ENCODE assay signal across 13 cellular contexts in genomic region chr20:46108435-46108841, GRCh38. TPM values are rescaled to one million over a fixed set of nuclear protein-coding genes. Genes with fewer than 3 reads are reported as not detected.
A peak's percentile ranks its signal among the peaks of the same experiment; 100 is the strongest.
DNase-seq lines count a peak whose midpoint lies in the region; ATAC-seq, FAIRE-seq and TF ChIP-seq lines count a peak whose summit lies in the region.
"Had no signal": no experiment of that assay in that cellular context is flagged by ENCODE, and none has a peak within 500 bp of the region (broad histone marks: within the 10 kb centered on the region; RNA-seq: fewer than 3 reads in every experiment).

No MANE protein-coding gene starts in this region.

- no peak overlapping the region for H2AFZ ChIP-seq in HepG2 (ENCODE audit: low read length)

- peaks cover 15% of the 10 kb centered on the region for H3K27me3 Mint-ChIP-seq in dendritic cell treated with granulocyte-macrophage colony-stimulating factor and Interleukin-4, amounts not matched to agents 40 ng/mL and 50 ng/mL, for 4 days

- no peak for DNase-seq in GM18507 (ENCODE audit: extremely low spot score, insufficient read length, low read depth)
- DNase-seq in HepG2 (ENCODE audit: low spot score) = no peak
- DNase-seq in DMS53 treated with DMSO at 0.1 percent for 48 hours (lab: John Stamatoyannopoulos, UW; ENCODE audit: unreplicated experiment) = no peak
- no peak for DNase-seq in stimulated activated CD8-positive, alpha-beta memory T cell treated with anti-CD3 and anti-CD28 coated beads, Interleukin-4, amount 100 ng/mL, for 48 hours
- no peak for DNase-seq in activated effector memory CD4-positive, alpha-beta T cell treated with anti-CD3 and anti-CD28 coated beads, Interleukin-2, amount 50 U/mL, for 16 hours
- DNase-seq: activated T-cell treated with anti-CD3 and anti-CD28 coated beads, Interleukin-2, amount 50 U/mL, for 1 hour; Calu3; kidney; Right ventricle myocardium superior; sigmoid colon had no signal

- H3K4me3 Mint-ChIP-seq in dendritic cell treated with granulocyte-macrophage colony-stimulating factor and Interleukin-4, amounts not matched to agents 40 ng/mL and 50 ng/mL, for 4 days = peak overlapping the region; percentile 8

- no peaks in the 10 kb centered on the region for H3K9me3 ChIP-seq in HepG2 (ENCODE audit: low read length)
- H3K9me3 ChIP-seq: sigmoid colon had no signal

- H3K36me3 ChIP-seq in HepG2 (replicated peaks in 1 of 2; ENCODE audit: control insufficient read depth in 1 of 2, insufficient read depth in 2 of 2, low read length in 2 of 2) = no peaks in the 10 kb centered on the region
- H3K36me3 ChIP-seq: sigmoid colon had no signal

- TF ChIP-seq RAD21 in HepG2 (CRISPR knock-in tag; IDR thresholded peaks at IDR 0.05) = no peak

- H3K79me2 ChIP-seq in HepG2 (ENCODE audit: insufficient read depth, low read length) = no peaks in the 10 kb centered on the region

- TF ChIP-seq POLR2A in HepG2 (IDR thresholded peaks at IDR 0.05; ENCODE audit: insufficient read depth in 1 of 2, low read depth in 2 of 2, low read length in 2 of 2) = no peak

- CTCF ChIA-PET in HepG2 (lab: Yijun Ruan, JAX; ENCODE audit: low intra/inter-chr PET ratio, low total read pairs) = no interaction called here

- peaks cover 7 to 41% of the 10 kb centered on the region in 2 experiments; a peak in 4 of 5 replicates for H3K27me3 ChIP-seq in HepG2 (ENCODE audit: control insufficient read depth in 1 of 2, insufficient read depth in 2 of 2, low read length in 2 of 2)

- H3K9me3 Mint-ChIP-seq in dendritic cell treated with granulocyte-macrophage colony-stimulating factor and Interleukin-4, amounts not matched to agents 40 ng/mL and 50 ng/mL, for 4 days = no peaks in the 10 kb centered on the region

- TF ChIP-seq CTCF in HepG2 (CRISPR knock-in tag; IDR thresholded peaks at IDR 0.05) = no peak

- TF ChIP-seq EP300 in HepG2 (IDR thresholded peaks at IDR 0.05; ENCODE audit: low read depth in 2 of 2, low read length in 2 of 2) (no peak), HepG2 (CRISPR knock-in tag; IDR thresholded peaks at IDR 0.05; ENCODE audit: borderline replicate concordance) (no peak)

- H3K4me1 ChIP-seq in HepG2 (ENCODE audit: insufficient read depth, low read length) = no peaks in the 10 kb centered on the region
- H3K4me1 ChIP-seq: sigmoid colon had no signal

- BruUV-seq in HepG2 (replicated peaks; lab: Mats Ljungman, UMichigan) = no TSS peak

- no peak overlapping the region for H3K9ac ChIP-seq in HepG2 (ENCODE audit: insufficient read depth, low read depth, low read length)

- WGBS in HepG2 (ENCODE audit: low lambda C conversion rate) = 21% methylated on average over 5 of the region's 5 CpGs

- no peaks in the 10 kb centered on the region for H3K36me3 Mint-ChIP-seq in dendritic cell treated with granulocyte-macrophage colony-stimulating factor and Interleukin-4, amounts not matched to agents 40 ng/mL and 50 ng/mL, for 4 days (ENCODE audit: low read depth)

- intact Hi-C loops in dendritic cell treated with granulocyte-macrophage colony-stimulating factor and Interleukin-4, amounts not matched to agents 40 ng/mL and 50 ng/mL, for 4 days (cut with micrococcal nuclease) = no loop called here
- intact Hi-C loops in HepG2 (cut with micrococcal nuclease; ENCODE audit: unreplicated experiment) = no loop called here

- no peak overlapping the region for H3K4me2 ChIP-seq in HepG2 (ENCODE audit: low read depth, low read length)

- ATAC-seq in GM21423 (IDR thresholded peaks at IDR 0.05; ENCODE audit: unreplicated experiment) = peak; percentile 77
- peak; percentile 87 for ATAC-seq in HG03175 (IDR thresholded peaks at IDR 0.05; ENCODE audit: unreplicated experiment)
- no peak for ATAC-seq in HepG2

- H3K4me3 ChIP-seq in HepG2 (replicated peaks in 1 of 3; ENCODE audit: insufficient read depth in 1 of 3, low read depth in 2 of 3, low read length in 3 of 3) = no peak overlapping the region
- H3K4me3 ChIP-seq: sigmoid colon had no signal

- POLR2A ChIA-PET in HepG2 (lab: Yijun Ruan, JAX) = no interaction called here

- peak; percentile 100 for FAIRE-seq in GM18507 (lab: Jason Lieb, UNC)
- no peak for FAIRE-seq in HepG2 (lab: Jason Lieb, UNC)
- FAIRE-seq: kidney had no signal

- H3K27ac ChIP-seq in HepG2 (ENCODE audit: extremely low read length, insufficient read depth, low read length) = no peak overlapping the region
- H3K27ac ChIP-seq: sigmoid colon had no signal

- H4K20me1 ChIP-seq in HepG2 (ENCODE audit: insufficient read depth, low read length) = no peaks in the 10 kb centered on the region

- peak overlapping the region; percentile 74 for H3K27ac Mint-ChIP-seq in dendritic cell treated with granulocyte-macrophage colony-stimulating factor and Interleukin-4, amounts not matched to agents 40 ng/mL and 50 ng/mL, for 4 days

- peaks cover 64% of the 10 kb centered on the region for H3K4me1 Mint-ChIP-seq in dendritic cell treated with granulocyte-macrophage colony-stimulating factor and Interleukin-4, amounts not matched to agents 40 ng/mL and 50 ng/mL, for 4 days (ENCODE audit: low read depth)

- in situ Hi-C loops in HepG2 (cut with HindIII; ENCODE audit: extremely low pct_ligation_motif_present, low pct_unique_long_range_greater_than_20kb) = no loop called here

TF ChIP-seq in HepG2, 621 proteins besides CTCF, POLR2A, EP300 and RAD21 (continues in another document):
- TF ChIP-seq SMAD9 (CRISPR knock-in tag; IDR thresholded peaks at IDR 0.05) (no peak), PPARG (CRISPR knock-in tag; conservative IDR thresholded peaks at IDR 0.05) (no peak), DDIT3 (CRISPR knock-in tag; IDR thresholded peaks at IDR 0.05) (no peak), IRF2 (CRISPR knock-in tag; IDR thresholded peaks at IDR 0.05) (no peak), ZNF879 (CRISPR knock-in tag; IDR thresholded peaks at IDR 0.05) (no peak), ZNF577 (CRISPR knock-in tag; IDR thresholded peaks at IDR 0.05; ENCODE audit: borderline replicate concordance, low read depth) (no peak)
- TF ChIP-seq, protein P1, sequence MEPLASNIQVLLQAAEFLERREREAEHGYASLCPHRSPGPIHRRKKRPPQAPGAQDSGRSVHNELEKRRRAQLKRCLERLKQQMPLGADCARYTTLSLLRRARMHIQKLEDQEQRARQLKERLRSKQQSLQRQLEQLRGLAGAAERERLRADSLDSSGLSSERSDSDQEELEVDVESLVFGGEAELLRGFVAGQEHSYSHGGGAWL (CRISPR knock-in tag; IDR thresholded peaks at IDR 0.05) = no peak

RNA-seq across cellular contexts. Expression of gene CD40, which starts 9.7 kb away (rescaled TPM):
- 2.2 and 4.6 TPM in 2 replicates for total RNA-seq in HepG2 (2016; rRNA removed; fragmentation: Illumina TruSeq; extraction: Trizol)
- total RNA-seq in HepG2 (2016; cell fraction: cytosol; rRNA removed; fragmentation: Illumina TruSeq; extraction: Trizol; ENCODE audit: low read depth) = 1.6 and 2.0 TPM in 2 replicates
- 2.5 and 4.5 TPM in 2 replicates for total RNA-seq in HepG2 (2016; cell fraction: insoluble cytoplasmic fraction; rRNA removed; fragmentation: Illumina TruSeq; extraction: Trizol)
- 2.7 and 3.4 TPM in 2 replicates for total RNA-seq in HepG2 (2016; cell fraction: membrane; rRNA removed; fragmentation: Illumina TruSeq; extraction: Trizol)
- 4.5 and 5.3 TPM in 2 replicates for total RNA-seq in HepG2 (2016; cell fraction: nucleus; rRNA removed; fragmentation: Illumina TruSeq; extraction: Trizol)
- polyA plus RNA-seq in HepG2 (2011; rRNA removed) = 13.4 TPM in 2 replicates
- polyA plus RNA-seq in HepG2 (2011; cell fraction: cytosol; rRNA removed) = 10.3 and 14.5 TPM in 2 replicates
- 11.5 and 13.3 TPM in 2 replicates for polyA plus RNA-seq in HepG2 (2011; cell fraction: nucleus; rRNA removed)
- polyA plus RNA-seq in HepG2 (2012) = 5.5 and 6.2 TPM in 2 replicates
- 1.8 and 2.2 TPM in 2 replicates for polyA plus RNA-seq in HepG2 (2016; cell fraction: cytosol; fragmentation: Illumina TruSeq; extraction: Trizol; ENCODE audit: low read depth)
- 2.2 and 2.6 TPM in 2 replicates for polyA plus RNA-seq in HepG2 (2016; cell fraction: insoluble cytoplasmic fraction; fragmentation: Illumina TruSeq; extraction: Trizol; ENCODE audit: low read depth)
- polyA plus RNA-seq in HepG2 (2016; cell fraction: membrane; fragmentation: Illumina TruSeq; extraction: Trizol; ENCODE audit: low read depth) = 1.6 and 2.6 TPM in 2 replicates
- 7.9 and 9.2 TPM in 2 replicates for polyA plus RNA-seq in HepG2 (2016; cell fraction: nucleus; fragmentation: Illumina TruSeq; extraction: Trizol; ENCODE audit: insufficient read depth, low read depth)
- 0.70 and 6.5 TPM in 2 replicates for polyA minus RNA-seq in HepG2 (2011; rRNA and poly(A)+ RNA removed; ENCODE audit: low replicate concordance)
- polyA minus RNA-seq in HepG2 (2011; cell fraction: cytosol; rRNA and poly(A)+ RNA removed) = 3.3 and 4.0 TPM in 2 replicates
- 4.8 and 5.8 TPM in 2 replicates for polyA minus RNA-seq in HepG2 (2011; cell fraction: nucleus; rRNA and poly(A)+ RNA removed)

RNA-seq across cellular contexts. Expression of gene NCOA5, which starts 18.7 kb away (rescaled TPM):
- 28.4 and 37.7 TPM in 2 replicates for total RNA-seq in HepG2 (2016; rRNA removed; fragmentation: Illumina TruSeq; extraction: Trizol)
- 5.3 and 5.8 TPM in 2 replicates for total RNA-seq in HepG2 (2016; cell fraction: cytosol; rRNA removed; fragmentation: Illumina TruSeq; extraction: Trizol; ENCODE audit: low read depth)
- 27.1 and 29.5 TPM in 2 replicates for total RNA-seq in HepG2 (2016; cell fraction: insoluble cytoplasmic fraction; rRNA removed; fragmentation: Illumina TruSeq; extraction: Trizol)
- 12.8 and 13.5 TPM in 2 replicates for total RNA-seq in HepG2 (2016; cell fraction: membrane; rRNA removed; fragmentation: Illumina TruSeq; extraction: Trizol)
- 18.5 and 23.8 TPM in 2 replicates for total RNA-seq in HepG2 (2016; cell fraction: nucleus; rRNA removed; fragmentation: Illumina TruSeq; extraction: Trizol)
- 16.5 and 17.5 TPM in 2 replicates for polyA plus RNA-seq in HepG2 (2011; rRNA removed)
- 11.8 and 14.3 TPM in 2 replicates for polyA plus RNA-seq in HepG2 (2011; cell fraction: cytosol; rRNA removed)
- polyA plus RNA-seq in HepG2 (2011; cell fraction: nucleus; rRNA removed) = 22.9 and 23.8 TPM in 2 replicates
- 17.3 and 18.5 TPM in 2 replicates for polyA plus RNA-seq in HepG2 (2012)
- 3.4 and 3.9 TPM in 2 replicates for polyA plus RNA-seq in HepG2 (2016; cell fraction: cytosol; fragmentation: Illumina TruSeq; extraction: Trizol; ENCODE audit: low read depth)
- polyA plus RNA-seq in HepG2 (2016; cell fraction: insoluble cytoplasmic fraction; fragmentation: Illumina TruSeq; extraction: Trizol; ENCODE audit: low read depth) = 39.8 and 50.1 TPM in 2 replicates
- polyA plus RNA-seq in HepG2 (2016; cell fraction: membrane; fragmentation: Illumina TruSeq; extraction: Trizol; ENCODE audit: low read depth) = 9.4 and 9.8 TPM in 2 replicates
- polyA plus RNA-seq in HepG2 (2016; cell fraction: nucleus; fragmentation: Illumina TruSeq; extraction: Trizol; ENCODE audit: insufficient read depth, low read depth) = 57.0 and 60.2 TPM in 2 replicates
- polyA minus RNA-seq in HepG2 (2011; rRNA and poly(A)+ RNA removed; ENCODE audit: low replicate concordance) = 16.8 and 41.9 TPM in 2 replicates
- 10.9 and 12.0 TPM in 2 replicates for polyA minus RNA-seq in HepG2 (2011; cell fraction: cytosol; rRNA and poly(A)+ RNA removed)
- 17.4 TPM in 2 replicates for polyA minus RNA-seq in HepG2 (2011; cell fraction: nucleus; rRNA and poly(A)+ RNA removed)
